19 cellular contexts compared by ENCODE assay signal in the genomic region with DNA sequence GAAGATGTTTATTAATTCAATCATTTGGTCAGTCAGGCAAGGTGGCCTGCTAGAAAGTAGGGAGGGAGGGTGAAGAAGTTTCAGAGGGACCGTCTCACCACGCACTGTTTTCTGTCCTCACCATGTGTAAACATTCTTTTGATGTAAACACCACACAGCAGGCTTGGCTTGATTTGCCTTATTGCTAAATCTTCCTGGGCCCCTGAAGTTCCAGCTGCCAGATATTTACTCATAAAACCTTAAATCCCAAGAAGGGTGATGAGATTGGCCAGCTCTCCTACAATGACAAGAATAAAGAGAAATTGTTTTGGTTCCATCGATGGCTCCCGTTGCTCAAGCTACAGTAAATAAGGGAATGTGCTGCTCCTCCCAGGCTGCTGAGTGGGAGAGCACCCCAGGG.
"Had no signal": no experiment of that assay in that cellular context is flagged by ENCODE, and none has a peak within 500 bp of the region (broad histone marks: within the 10 kb centered on the region; RNA-seq: fewer than 3 reads in every experiment).

No MANE protein-coding gene starts in this region.

- ATAC-seq: activated CD8-positive, alpha-beta T cell treated with anti-CD3 and anti-CD28 coated beads for 36 hours; left lobe of liver; pancreas; right lobe of liver; upper lobe of right lung had no signal

- H3K9me3 Mint-ChIP-seq: activated CD8-positive, alpha-beta T cell treated with anti-CD3 and anti-CD28 coated beads for 36 hours had no signal

- H3K9me3 ChIP-seq: pancreas, right lobe of liver, thoracic aorta had no signal

- H3K27ac Mint-ChIP-seq: activated CD4-positive, alpha-beta T cell treated with anti-CD3 and anti-CD28 coated beads, Interleukin-2, amount 10 ng/mL, durations not matched to agents 24 days and 14 days; activated CD8-positive, alpha-beta T cell treated with anti-CD3 and anti-CD28 coated beads for 36 hours; activated T-cell treated with anti-CD3 and anti-CD28 coated beads, Interleukin-2, amount 50 U/mL, for 24 hours; stimulated activated naive B cell treated with anti-CD40 and anti-IgM and Interleukin-4, amounts not matched to agents 10 μg/mL and 1 μg/mL and 100 μg/mL, for 72 hours had no signal

- H3K27me3 ChIP-seq: breast epithelium, pancreas, right lobe of liver, upper lobe of right lung had no signal

- H3K36me3 Mint-ChIP-seq: stimulated activated naive B cell treated with anti-CD40 and anti-IgM and Interleukin-4, amounts not matched to agents 10 μg/mL and 1 μg/mL and 100 μg/mL, for 72 hours had no signal

- H3K4me3 Mint-ChIP-seq: activated CD4-positive, alpha-beta T cell treated with anti-CD3 and anti-CD28 coated beads, Interleukin-2, amount 10 ng/mL, durations not matched to agents 24 days and 14 days; activated CD8-positive, alpha-beta T cell treated with anti-CD3 and anti-CD28 coated beads for 36 hours; activated T-cell treated with anti-CD3 and anti-CD28 coated beads, Interleukin-2, amount 50 U/mL, for 24 hours; stimulated activated naive B cell treated with anti-CD40 and anti-IgM and Interleukin-4, amounts not matched to agents 10 μg/mL and 1 μg/mL and 100 μg/mL, for 72 hours had no signal

- H3K4me1 ChIP-seq: breast epithelium, pancreas, right lobe of liver, upper lobe of right lung had no signal

- H3K27ac ChIP-seq: breast epithelium, pancreas, right lobe of liver, thoracic aorta, upper lobe of right lung had no signal

- H3K4me3 ChIP-seq: breast epithelium, lung, pancreas, right lobe of liver, thoracic aorta, upper lobe of right lung had no signal

- DNase-seq: activated CD8-positive, alpha-beta T cell treated with anti-CD3 and anti-CD28 coated beads for 36 hours; activated effector memory CD4-positive, alpha-beta T cell treated with anti-CD3 and anti-CD28 coated beads, Interleukin-2, amount 50 U/mL, for 16 hours; activated naive CD4-positive, alpha-beta T cell treated with anti-CD3 and anti-CD28 coated beads, Interleukin-2, amount 50 U/mL, for 16 hours; activated T-cell treated with anti-CD3 and anti-CD28 coated beads, Interleukin-2, amount 50 U/mL, for 24 hours; cortex of kidney; foreskin melanocyte; glutamatergic neuron; hypothalamus; kidney; pancreas; right lobe of liver; stimulated activated naive B cell treated with anti-CD40 and anti-IgM and Interleukin-4, amounts not matched to agents 10 μg/mL and 1 μg/mL and 100 μg/mL, for 72 hours; T1000; upper lobe of right lung had no signal

- H3K36me3 ChIP-seq: breast epithelium, pancreas, right lobe of liver, thoracic aorta, upper lobe of right lung had no signal
